ENCODE assay signal across 17 cellular contexts in genomic region chr5:95941756-95942155, GRCh38. TPM values are rescaled to one million over a fixed set of nuclear protein-coding genes. Genes with fewer than 3 reads are reported as not detected.
DNase-seq lines count a peak whose midpoint lies in the region; ATAC-seq and TF ChIP-seq lines count a peak whose summit lies in the region.
"Had no signal": no experiment of that assay in that cellular context is flagged by ENCODE, and none has a peak within 500 bp of the region (broad histone marks: within the 10 kb centered on the region; RNA-seq: fewer than 3 reads in every experiment).

No MANE protein-coding gene starts in this region.

- peaks cover 98% of the 10 kb centered on the region for H3K79me2 ChIP-seq in PC-3 (ENCODE audit: low read length)
- H3K79me2 ChIP-seq in osteoblast (ENCODE audit: insufficient read depth, low read length), result peaks cover 95% of the 10 kb centered on the region
- peaks cover 20% of the 10 kb centered on the region for H3K79me2 ChIP-seq in mesendoderm (ENCODE audit: control insufficient read depth, insufficient read depth, low read length)

- H3K18ac ChIP-seq in mesendoderm (ENCODE audit: low read length), result no peak overlapping the region

- H3K27ac ChIP-seq in HEK293 (ENCODE audit: extremely low read depth, low read depth, low read length) (no peak overlapping the region), PC-3 (ENCODE audit: low read length) (no peak overlapping the region), osteoblast (ENCODE audit: low read depth, low read length) (peak overlapping the region; percentile 4), mesendoderm (ENCODE audit: low read depth, low read length) (no peak overlapping the region)
- H3K27ac ChIP-seq: BLaER1, gastrocnemius medialis, pancreas had no signal

- H3K4me2 ChIP-seq in PC-3 (ENCODE audit: low read length) (no peak overlapping the region), osteoblast (ENCODE audit: insufficient read depth, low read length) (peak overlapping the region; percentile 23), mesendoderm (ENCODE audit: low read length) (no peak overlapping the region)
- H3K4me2 ChIP-seq: BLaER1 had no signal

- H3K56ac ChIP-seq in mesendoderm (ENCODE audit: low read length), result no peak overlapping the region

- POLR2A ChIA-PET in HEK293 (lab: Yijun Ruan, JAX) (no interaction called here), PC-3 (lab: Charles Lee; ENCODE audit: unreplicated experiment) (no interaction called here), GM10248 (lab: Yijun Ruan, JAX) (no interaction called here)

- H3K4me1 ChIP-seq in HEK293 (ENCODE audit: control insufficient read depth, insufficient read depth, low read length), result peaks cover 13% of the 10 kb centered on the region
- no peaks in the 10 kb centered on the region for H3K4me1 ChIP-seq in PC-3 (ENCODE audit: insufficient read depth, low read length)
- H3K4me1 ChIP-seq in osteoblast (ENCODE audit: insufficient read depth, low read length), result peaks cover 40% of the 10 kb centered on the region
- H3K4me1 ChIP-seq in mesendoderm (ENCODE audit: control insufficient read depth, low read depth, low read length), result peaks cover 7% of the 10 kb centered on the region
- H3K4me1 ChIP-seq: BLaER1 had no signal

- H4K20me1 ChIP-seq in PC-3 (ENCODE audit: low read length) (peaks cover 34% of the 10 kb centered on the region), osteoblast (ENCODE audit: insufficient read depth, low read length) (peaks cover 72% of the 10 kb centered on the region)
- H4K20me1 ChIP-seq: BLaER1 had no signal

- no peak overlapping the region for H4K5ac ChIP-seq in mesendoderm (ENCODE audit: low read length)

- no peaks in the 10 kb centered on the region for H3K9me3 ChIP-seq in HEK293 (ENCODE audit: control insufficient read depth, insufficient read depth, low read depth, low read length)
- H3K9me3 ChIP-seq in PC-3 (ENCODE audit: low read length), result no peaks in the 10 kb centered on the region
- no peaks in the 10 kb centered on the region for H3K9me3 ChIP-seq in osteoblast (ENCODE audit: low read depth, low read length)
- H3K9me3 ChIP-seq: BLaER1, gastrocnemius medialis, HAP-1, mucosa of descending colon, pancreas had no signal

- intact Hi-C loops in PC-3 (cut with micrococcal nuclease), result no loop called here

- no peaks in the 10 kb centered on the region for H3F3A ChIP-seq in PC-3 (ENCODE audit: low read length, unreplicated experiment)

- no peak for ATAC-seq in PC-3
- ATAC-seq: effector memory CD8-positive, alpha-beta T cell; gastrocnemius medialis; mucosa of descending colon; pancreas had no signal

- no peak overlapping the region for H2BK15ac ChIP-seq in mesendoderm (replicated peaks; ENCODE audit: low read depth)

- TSS peak; percentile 11 for BruUV-seq in PC-3 (replicated peaks; lab: Mats Ljungman, UMichigan)

- peaks cover 14% of the 10 kb centered on the region for H3K79me1 ChIP-seq in mesendoderm (ENCODE audit: low read length)

- no peak overlapping the region for H3K4me3 ChIP-seq in HEK293 (ENCODE audit: low read depth, low read length)
- no peak overlapping the region for H3K4me3 ChIP-seq in PC-3 (ENCODE audit: low read length)
- no peak overlapping the region for H3K4me3 ChIP-seq in fibroblast of mammary gland (ENCODE audit: control insufficient read depth, low read depth, low read length)
- H3K4me3 ChIP-seq in osteoblast (ENCODE audit: insufficient read depth, low read length), result no peak overlapping the region
- H3K4me3 ChIP-seq in mesendoderm (ENCODE audit: low read length), result no peak overlapping the region
- H3K4me3 ChIP-seq: BLaER1, gastrocnemius medialis, HAP-1, mucosa of descending colon, pancreas had no signal

- H3K4ac ChIP-seq in mesendoderm (ENCODE audit: low read depth, low read length), result no peak overlapping the region

- H3K27me3 ChIP-seq in PC-3 (ENCODE audit: low read length) (no peaks in the 10 kb centered on the region), osteoblast (ENCODE audit: insufficient read depth, low read length) (no peaks in the 10 kb centered on the region), mesendoderm (ENCODE audit: insufficient read depth, low read length, poor library complexity) (no peaks in the 10 kb centered on the region)
- H3K27me3 ChIP-seq: BLaER1, gastrocnemius medialis, pancreas had no signal

- H3K36me3 ChIP-seq in HEK293 (ENCODE audit: control insufficient read depth in 2 of 2, insufficient read depth in 1 of 2, low read length in 2 of 2), result no peaks in the 10 kb centered on the region
- peaks cover 15% of the 10 kb centered on the region for H3K36me3 ChIP-seq in PC-3 (ENCODE audit: low read depth, low read length)
- peaks cover 23% of the 10 kb centered on the region for H3K36me3 ChIP-seq in osteoblast (ENCODE audit: insufficient read depth, low read length)
- no peaks in the 10 kb centered on the region for H3K36me3 ChIP-seq in mesendoderm (ENCODE audit: control insufficient read depth, insufficient read depth, low read length)
- H3K36me3 ChIP-seq: BLaER1, HAP-1, pancreas had no signal

- CTCF ChIA-PET in HEK293 (lab: Yijun Ruan, JAX) (interaction anchor here (1.2 kb wide), 1 partner anchor 394 kb away, joined by 4 read pairs; no protein-coding TSS in a partner anchor), PC-3 (lab: Charles Lee) (no interaction called here), GM10248 (lab: Yijun Ruan, JAX) (interaction anchor here (1.1 to 6.1 kb wide), 5 partner anchors 8 to 23 kb away, joined by 4 to 37 read pairs (median 7); partner anchors contain the start of gene ELL2)

- no peaks in the 10 kb centered on the region for H3K9me2 ChIP-seq in PC-3 (replicated peaks; ENCODE audit: low read length)

- no peak for TF ChIP-seq CTCF in HEK293 (tag by site-specific recombination; IDR thresholded peaks at IDR 0.05)
- TF ChIP-seq CTCF in PC-3 (conservative IDR thresholded peaks at IDR 0.05; ENCODE audit: low read depth, low read length), result no peak
- TF ChIP-seq CTCF in fibroblast of mammary gland (conservative IDR thresholded peaks at IDR 0.05; ENCODE audit: control insufficient read depth, insufficient read depth, low read depth, low read length), result no peak
- no peak for TF ChIP-seq CTCF in osteoblast (IDR thresholded peaks at IDR 0.05; ENCODE audit: extremely low read depth, low read depth, low read length)
- TF ChIP-seq CTCF in GM10248 (IDR thresholded peaks at IDR 0.05; ENCODE audit: control extremely low read depth, extremely low read depth, low read depth, missing control alignments), result no peak

- H2BK5ac ChIP-seq in mesendoderm (ENCODE audit: low read length), result no peak overlapping the region

- H2AFZ ChIP-seq in PC-3 (ENCODE audit: low read length) (no peak overlapping the region), osteoblast (ENCODE audit: low read length) (no peak overlapping the region)

- H3K9ac ChIP-seq in PC-3 (ENCODE audit: low read length) (no peak overlapping the region), mesendoderm (ENCODE audit: low read length) (no peak overlapping the region)
- H3K9ac ChIP-seq: BLaER1 had no signal

- no peak overlapping the region for H2BK120ac ChIP-seq in mesendoderm (ENCODE audit: low read depth, low read length)

- DNase-seq in PC-3, result no peak
- DNase-seq in fibroblast of mammary gland (ENCODE audit: low read depth), result peak; percentile 38
- no peak for DNase-seq in osteoblast (ENCODE audit: insufficient read length, low spot score, missing footprints)
- no peak for DNase-seq in GM10248 (ENCODE audit: extremely low spot score)
- DNase-seq in mesendoderm, result no peak
- DNase-seq in NAMALWA (ENCODE audit: low spot score), result no peak
- no peak for DNase-seq in NOMO-1 treated with dmso at 0.1 percent for 144 hours (lab: John Stamatoyannopoulos, UW; ENCODE audit: unreplicated experiment)
- DNase-seq: activated gamma-delta T cell treated with Interleukin-2 at 50 U/mL for 16 hours; DMS79; effector memory CD8-positive, alpha-beta T cell; gastrocnemius medialis; mucosa of descending colon; pancreas; T-helper 1 cell had no signal

- no peak overlapping the region for H2AK5ac ChIP-seq in mesendoderm (ENCODE audit: low read length)

- no peak overlapping the region for H3K23ac ChIP-seq in mesendoderm (ENCODE audit: low read length)

- no peak overlapping the region for H4K8ac ChIP-seq in mesendoderm (ENCODE audit: low read depth, low read length)

TF ChIP-seq in HEK293, 187 proteins besides CTCF, POLR2A, EP300 and RAD21:
- TF ChIP-seq OSR2 (tag by site-specific recombination; IDR thresholded peaks at IDR 0.05) (peak; percentile 46), IKZF3 (tag by site-specific recombination; IDR thresholded peaks at IDR 0.05) (0 out of 2 replicates have a peak, but pooled peaks have one; percentile 14), ZNF423 (tag by site-specific recombination; IDR thresholded peaks at IDR 0.05) (no peak), SP7 (tag by site-specific recombination; IDR thresholded peaks at IDR 0.05) (peak; percentile 76), PRDM6 (tag by site-specific recombination; IDR thresholded peaks at IDR 0.05) (peak; percentile 98), HOXD13 (CRISPR knock-in tag; IDR thresholded peaks at IDR 0.05; ENCODE audit: borderline replicate concordance) (no peak), ATF2 (tag by site-specific recombination; IDR thresholded peaks at IDR 0.05; ENCODE audit: low read depth) (peak; percentile 82)
TF ChIP-seq in HEK293: peak in this region for 5.

RNA-seq across cellular contexts. Expression of gene ELL2, which starts 19.9 kb away (rescaled TPM):
- total RNA-seq in PC-3 (2014; rRNA removed) (72.2 and 82.4 TPM in 2 replicates), osteoblast (113 and 123 TPM in 2 replicates)
- polyA plus RNA-seq in mesendoderm (2013, experiment 1 of 2), result 43.9 TPM
- 43.6 TPM for polyA plus RNA-seq in mesendoderm (2013, experiment 2 of 2)
